In the genomic region with DNA sequence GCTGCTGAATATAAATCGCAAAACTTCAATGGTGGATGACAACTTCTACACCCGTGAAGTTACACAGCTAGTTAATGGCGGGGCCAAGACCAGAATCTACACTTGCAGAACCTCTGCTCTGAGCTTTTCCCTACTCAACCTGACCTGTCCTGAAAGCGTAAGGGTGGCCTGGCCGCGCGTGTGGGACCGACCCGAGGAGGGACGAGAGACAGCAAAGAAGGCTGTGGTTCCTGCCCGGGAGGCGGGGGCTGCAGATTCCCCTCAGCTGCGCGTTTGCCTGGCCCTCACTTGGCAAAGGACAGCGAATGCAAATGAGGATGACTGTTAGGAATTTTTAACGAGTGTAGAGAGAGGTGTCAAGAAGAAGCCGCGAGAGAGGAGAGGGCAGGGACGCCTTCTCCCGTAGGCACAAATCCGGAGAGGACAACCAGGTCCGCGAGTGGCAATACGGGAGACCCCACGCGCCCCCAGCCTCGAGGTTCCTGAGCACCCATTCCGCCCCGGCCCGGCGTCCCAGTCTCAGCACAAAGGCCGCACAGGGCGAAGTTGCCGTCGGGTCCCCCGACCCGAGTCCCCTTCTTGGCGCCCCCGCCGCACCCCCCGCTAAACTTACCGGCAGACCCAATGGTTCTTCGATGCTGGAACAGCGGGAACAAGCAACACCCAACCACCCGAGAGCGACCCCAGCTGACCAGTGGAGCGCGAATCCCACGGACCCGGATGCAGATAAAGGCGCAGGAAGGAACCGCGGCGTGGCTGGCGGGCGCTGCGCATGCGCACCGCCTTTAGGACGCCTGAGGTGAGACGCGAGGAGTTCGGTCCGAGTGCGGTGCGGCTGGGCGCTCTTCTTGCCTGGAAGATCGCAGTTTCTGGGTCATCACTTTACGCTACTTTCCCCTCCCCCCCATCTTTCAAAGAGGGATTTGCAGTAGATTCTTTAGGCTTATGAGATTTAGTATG, we compare ENCODE assay signal across 1 cellular context.
A peak's percentile ranks its signal among the peaks of the same experiment; 100 is the strongest.
TF ChIP-seq lines count a peak whose summit lies in the region.

Gene GNPDA2 (minus strand): TSS at position 696 of the 960 bp plus-strand sequence. CDS start 4,349 bp downstream, outside the sequence.

TF ChIP-seq in HepG2, 621 proteins besides CTCF, POLR2A, EP300 and RAD21 (continued from another document and continues in another):
- peak; percentile 93 for TF ChIP-seq ZNF407 (CRISPR knock-in tag; IDR thresholded peaks at IDR 0.05; ENCODE audit: not compliant biosample characterization)
- TF ChIP-seq, protein P1, sequence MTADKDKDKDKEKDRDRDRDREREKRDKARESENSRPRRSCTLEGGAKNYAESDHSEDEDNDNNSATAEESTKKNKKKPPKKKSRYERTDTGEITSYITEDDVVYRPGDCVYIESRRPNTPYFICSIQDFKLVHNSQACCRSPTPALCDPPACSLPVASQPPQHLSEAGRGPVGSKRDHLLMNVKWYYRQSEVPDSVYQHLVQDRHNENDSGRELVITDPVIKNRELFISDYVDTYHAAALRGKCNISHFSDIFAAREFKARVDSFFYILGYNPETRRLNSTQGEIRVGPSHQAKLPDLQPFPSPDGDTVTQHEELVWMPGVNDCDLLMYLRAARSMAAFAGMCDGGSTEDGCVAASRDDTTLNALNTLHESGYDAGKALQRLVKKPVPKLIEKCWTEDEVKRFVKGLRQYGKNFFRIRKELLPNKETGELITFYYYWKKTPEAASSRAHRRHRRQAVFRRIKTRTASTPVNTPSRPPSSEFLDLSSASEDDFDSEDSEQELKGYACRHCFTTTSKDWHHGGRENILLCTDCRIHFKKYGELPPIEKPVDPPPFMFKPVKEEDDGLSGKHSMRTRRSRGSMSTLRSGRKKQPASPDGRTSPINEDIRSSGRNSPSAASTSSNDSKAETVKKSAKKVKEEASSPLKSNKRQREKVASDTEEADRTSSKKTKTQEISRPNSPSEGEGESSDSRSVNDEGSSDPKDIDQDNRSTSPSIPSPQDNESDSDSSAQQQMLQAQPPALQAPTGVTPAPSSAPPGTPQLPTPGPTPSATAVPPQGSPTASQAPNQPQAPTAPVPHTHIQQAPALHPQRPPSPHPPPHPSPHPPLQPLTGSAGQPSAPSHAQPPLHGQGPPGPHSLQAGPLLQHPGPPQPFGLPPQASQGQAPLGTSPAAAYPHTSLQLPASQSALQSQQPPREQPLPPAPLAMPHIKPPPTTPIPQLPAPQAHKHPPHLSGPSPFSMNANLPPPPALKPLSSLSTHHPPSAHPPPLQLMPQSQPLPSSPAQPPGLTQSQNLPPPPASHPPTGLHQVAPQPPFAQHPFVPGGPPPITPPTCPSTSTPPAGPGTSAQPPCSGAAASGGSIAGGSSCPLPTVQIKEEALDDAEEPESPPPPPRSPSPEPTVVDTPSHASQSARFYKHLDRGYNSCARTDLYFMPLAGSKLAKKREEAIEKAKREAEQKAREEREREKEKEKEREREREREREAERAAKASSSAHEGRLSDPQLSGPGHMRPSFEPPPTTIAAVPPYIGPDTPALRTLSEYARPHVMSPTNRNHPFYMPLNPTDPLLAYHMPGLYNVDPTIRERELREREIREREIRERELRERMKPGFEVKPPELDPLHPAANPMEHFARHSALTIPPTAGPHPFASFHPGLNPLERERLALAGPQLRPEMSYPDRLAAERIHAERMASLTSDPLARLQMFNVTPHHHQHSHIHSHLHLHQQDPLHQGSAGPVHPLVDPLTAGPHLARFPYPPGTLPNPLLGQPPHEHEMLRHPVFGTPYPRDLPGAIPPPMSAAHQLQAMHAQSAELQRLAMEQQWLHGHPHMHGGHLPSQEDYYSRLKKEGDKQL (CRISPR knock-in tag; IDR thresholded peaks at IDR 0.05; ENCODE audit: low read depth), result no peak; the same call in 1 of the 2 replicates
- TF ChIP-seq MEIS2 (CRISPR knock-in tag; IDR thresholded peaks at IDR 0.05), result no peak
- TF ChIP-seq ZSCAN31 (CRISPR knock-in tag; IDR thresholded peaks at IDR 0.05; ENCODE audit: low read depth), result peak; percentile 74; the same call in 1 of the 2 replicates
- no peak for TF ChIP-seq RFXANK (CRISPR knock-in tag; IDR thresholded peaks at IDR 0.05)
- TF ChIP-seq, protein P2, sequence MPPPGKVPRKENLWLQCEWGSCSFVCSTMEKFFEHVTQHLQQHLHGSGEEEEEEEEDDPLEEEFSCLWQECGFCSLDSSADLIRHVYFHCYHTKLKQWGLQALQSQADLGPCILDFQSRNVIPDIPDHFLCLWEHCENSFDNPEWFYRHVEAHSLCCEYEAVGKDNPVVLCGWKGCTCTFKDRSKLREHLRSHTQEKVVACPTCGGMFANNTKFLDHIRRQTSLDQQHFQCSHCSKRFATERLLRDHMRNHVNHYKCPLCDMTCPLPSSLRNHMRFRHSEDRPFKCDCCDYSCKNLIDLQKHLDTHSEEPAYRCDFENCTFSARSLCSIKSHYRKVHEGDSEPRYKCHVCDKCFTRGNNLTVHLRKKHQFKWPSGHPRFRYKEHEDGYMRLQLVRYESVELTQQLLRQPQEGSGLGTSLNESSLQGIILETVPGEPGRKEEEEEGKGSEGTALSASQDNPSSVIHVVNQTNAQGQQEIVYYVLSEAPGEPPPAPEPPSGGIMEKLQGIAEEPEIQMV (CRISPR knock-in tag; IDR thresholded peaks at IDR 0.05; ENCODE audit: low read depth), result peak; percentile 76
- TF ChIP-seq, protein P3, sequence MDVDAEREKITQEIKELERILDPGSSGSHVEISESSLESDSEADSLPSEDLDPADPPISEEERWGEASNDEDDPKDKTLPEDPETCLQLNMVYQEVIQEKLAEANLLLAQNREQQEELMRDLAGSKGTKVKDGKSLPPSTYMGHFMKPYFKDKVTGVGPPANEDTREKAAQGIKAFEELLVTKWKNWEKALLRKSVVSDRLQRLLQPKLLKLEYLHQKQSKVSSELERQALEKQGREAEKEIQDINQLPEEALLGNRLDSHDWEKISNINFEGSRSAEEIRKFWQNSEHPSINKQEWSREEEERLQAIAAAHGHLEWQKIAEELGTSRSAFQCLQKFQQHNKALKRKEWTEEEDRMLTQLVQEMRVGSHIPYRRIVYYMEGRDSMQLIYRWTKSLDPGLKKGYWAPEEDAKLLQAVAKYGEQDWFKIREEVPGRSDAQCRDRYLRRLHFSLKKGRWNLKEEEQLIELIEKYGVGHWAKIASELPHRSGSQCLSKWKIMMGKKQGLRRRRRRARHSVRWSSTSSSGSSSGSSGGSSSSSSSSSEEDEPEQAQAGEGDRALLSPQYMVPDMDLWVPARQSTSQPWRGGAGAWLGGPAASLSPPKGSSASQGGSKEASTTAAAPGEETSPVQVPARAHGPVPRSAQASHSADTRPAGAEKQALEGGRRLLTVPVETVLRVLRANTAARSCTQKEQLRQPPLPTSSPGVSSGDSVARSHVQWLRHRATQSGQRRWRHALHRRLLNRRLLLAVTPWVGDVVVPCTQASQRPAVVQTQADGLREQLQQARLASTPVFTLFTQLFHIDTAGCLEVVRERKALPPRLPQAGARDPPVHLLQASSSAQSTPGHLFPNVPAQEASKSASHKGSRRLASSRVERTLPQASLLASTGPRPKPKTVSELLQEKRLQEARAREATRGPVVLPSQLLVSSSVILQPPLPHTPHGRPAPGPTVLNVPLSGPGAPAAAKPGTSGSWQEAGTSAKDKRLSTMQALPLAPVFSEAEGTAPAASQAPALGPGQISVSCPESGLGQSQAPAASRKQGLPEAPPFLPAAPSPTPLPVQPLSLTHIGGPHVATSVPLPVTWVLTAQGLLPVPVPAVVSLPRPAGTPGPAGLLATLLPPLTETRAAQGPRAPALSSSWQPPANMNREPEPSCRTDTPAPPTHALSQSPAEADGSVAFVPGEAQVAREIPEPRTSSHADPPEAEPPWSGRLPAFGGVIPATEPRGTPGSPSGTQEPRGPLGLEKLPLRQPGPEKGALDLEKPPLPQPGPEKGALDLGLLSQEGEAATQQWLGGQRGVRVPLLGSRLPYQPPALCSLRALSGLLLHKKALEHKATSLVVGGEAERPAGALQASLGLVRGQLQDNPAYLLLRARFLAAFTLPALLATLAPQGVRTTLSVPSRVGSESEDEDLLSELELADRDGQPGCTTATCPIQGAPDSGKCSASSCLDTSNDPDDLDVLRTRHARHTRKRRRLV (CRISPR knock-in tag; IDR thresholded peaks at IDR 0.05), result peak; percentile 90
- TF ChIP-seq, protein P4, sequence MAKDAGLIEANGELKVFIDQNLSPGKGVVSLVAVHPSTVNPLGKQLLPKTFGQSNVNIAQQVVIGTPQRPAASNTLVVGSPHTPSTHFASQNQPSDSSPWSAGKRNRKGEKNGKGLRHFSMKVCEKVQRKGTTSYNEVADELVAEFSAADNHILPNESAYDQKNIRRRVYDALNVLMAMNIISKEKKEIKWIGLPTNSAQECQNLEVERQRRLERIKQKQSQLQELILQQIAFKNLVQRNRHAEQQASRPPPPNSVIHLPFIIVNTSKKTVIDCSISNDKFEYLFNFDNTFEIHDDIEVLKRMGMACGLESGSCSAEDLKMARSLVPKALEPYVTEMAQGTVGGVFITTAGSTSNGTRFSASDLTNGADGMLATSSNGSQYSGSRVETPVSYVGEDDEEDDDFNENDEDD (CRISPR knock-in tag; IDR thresholded peaks at IDR 0.05; ENCODE audit: borderline replicate concordance), result peak; percentile 91
- TF ChIP-seq SRSF1 (optimal IDR thresholded peaks at IDR 0.05; ENCODE audit: low read depth, low read length), result peak; percentile 89
- no peak for TF ChIP-seq SOX6 (IDR thresholded peaks at IDR 0.05)
- peak; percentile 36; the same call in 1 of the 2 replicates for TF ChIP-seq SOX6 (CRISPR knock-in tag; IDR thresholded peaks at IDR 0.05)
- 0 out of 2 replicates have a peak, but pooled peaks have one; percentile 23 for TF ChIP-seq MTF2 (CRISPR knock-in tag; IDR thresholded peaks at IDR 0.05; ENCODE audit: borderline replicate concordance)
- peak; percentile 77; the same call in 1 of the 2 replicates for TF ChIP-seq ZNF580 (CRISPR knock-in tag; IDR thresholded peaks at IDR 0.05; ENCODE audit: borderline replicate concordance, low read depth)
- TF ChIP-seq IRF2 (CRISPR knock-in tag; IDR thresholded peaks at IDR 0.05), result peak; percentile 51; the same call in 1 of the 2 replicates
- no peak for TF ChIP-seq PCBP2 (optimal IDR thresholded peaks at IDR 0.05; ENCODE audit: low read depth, low read length, poor library complexity, severe bottlenecking)
- peak; percentile 68; the same call in 1 of the 2 replicates for TF ChIP-seq ZSCAN5A (CRISPR knock-in tag; IDR thresholded peaks at IDR 0.05; ENCODE audit: borderline replicate concordance)
- TF ChIP-seq U2AF1 (optimal IDR thresholded peaks at IDR 0.05; ENCODE audit: low read depth, low read length), result peak; percentile 42
- peak; percentile 78 for TF ChIP-seq ELF1 (CRISPR knock-in tag; IDR thresholded peaks at IDR 0.05)
- TF ChIP-seq ZSCAN22 (CRISPR knock-in tag; IDR thresholded peaks at IDR 0.05), result peak; percentile 68; the same call in 1 of the 2 replicates
- 0 out of 2 replicates have a peak, but pooled peaks have one; percentile 72 for TF ChIP-seq ERF (CRISPR knock-in tag; IDR thresholded peaks at IDR 0.05)
